In the genomic region with DNA sequence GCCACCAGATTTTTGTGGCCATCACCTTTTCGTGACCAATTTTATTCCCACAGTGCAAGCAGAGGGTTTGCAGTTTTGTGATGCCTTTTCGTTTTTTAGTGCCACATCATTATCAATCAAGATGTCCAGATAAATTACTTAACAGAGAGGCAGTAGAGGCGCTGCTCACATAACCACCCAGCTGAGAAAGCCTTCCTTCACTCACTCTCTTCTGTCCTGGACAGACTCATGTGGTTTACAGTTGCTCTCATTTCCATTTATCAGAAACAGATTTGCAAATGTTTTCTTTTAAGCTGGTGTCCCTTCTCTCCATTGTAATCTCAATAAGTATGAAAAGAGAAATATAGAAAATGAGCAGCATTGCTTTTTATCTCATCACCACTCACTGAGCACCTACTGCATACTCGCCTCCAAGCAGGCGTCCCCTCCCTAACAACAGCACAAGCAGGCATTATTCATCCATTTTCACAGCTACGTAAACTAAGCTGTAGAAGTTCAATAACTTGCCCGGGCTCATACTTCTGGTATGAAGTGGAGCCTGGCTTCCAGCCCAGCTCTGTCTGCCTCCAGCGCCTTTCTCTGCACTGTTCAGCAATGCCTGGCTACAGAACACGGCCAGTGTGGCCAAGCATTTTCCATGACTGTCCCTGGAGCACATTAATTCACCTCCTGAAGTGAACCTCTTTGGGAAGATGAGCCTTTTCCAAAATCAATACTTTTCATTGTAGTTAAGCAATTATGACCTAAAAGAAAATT, we compare ENCODE assay signal across 10 cellular contexts. TPM values are rescaled to one million over a fixed set of nuclear protein-coding genes. Genes with fewer than 3 reads are reported as not detected.
DNase-seq lines count a peak whose midpoint lies in the region; ATAC-seq and TF ChIP-seq lines count a peak whose summit lies in the region.
"Had no signal": no experiment of that assay in that cellular context is flagged by ENCODE, and none has a peak within 500 bp of the region (broad histone marks: within the 10 kb centered on the region; RNA-seq: fewer than 3 reads in every experiment).

No MANE protein-coding gene starts in this region.

- H3K9me3 ChIP-seq in HCT116 (ENCODE audit: control insufficient read depth in 1 of 2, insufficient read depth in 1 of 2, low read depth in 1 of 2, low read length in 2 of 2) (no peaks in the 10 kb centered on the region), hepatocyte (ENCODE audit: low read depth) (no peaks in the 10 kb centered on the region), stomach (no peaks in the 10 kb centered on the region)

- no peaks in the 10 kb centered on the region for H3K9me2 ChIP-seq in HCT116 (ENCODE audit: insufficient read depth)
- H3K9me2 ChIP-seq in hepatocyte (replicated peaks; ENCODE audit: insufficient read depth) = no peaks in the 10 kb centered on the region

- intact Hi-C loops in HCT116 (cut with micrococcal nuclease) (loop anchor here (5.0 to 10.0 kb wide), 3 partner anchors 85 to 463 kb away; no protein-coding TSS in a partner anchor), stomach (cut with DNase I; ENCODE audit: low total_unique reads) (no loop called here)

- no TSS peak for BruUV-seq in HCT116 (replicated peaks; lab: Mats Ljungman, UMichigan)

- no peaks in the 10 kb centered on the region for H3K9me3 Mint-ChIP-seq in activated T-helper 17 cell treated with anti-CD3 and anti-CD28 coated beads, Interleukin-2, amount 50 U/mL, for 72 hours
- H3K9me3 Mint-ChIP-seq: activated CD8-positive, alpha-beta T cell treated with anti-CD3 and anti-CD28 coated beads for 36 hours had no signal

- H3K27ac ChIP-seq in HCT116 (ENCODE audit: low read depth, low read length) (peak overlapping the region; percentile 54; the same call in 1 of the 2 replicates), hepatocyte (peak overlapping the region; percentile 34), stomach (peak overlapping the region in 4 of 5 donors; percentile 31 to 72 (median 55))
- H3K27ac ChIP-seq: parathyroid adenoma had no signal

- H3K27ac Mint-ChIP-seq in activated T-helper 17 cell treated with anti-CD3 and anti-CD28 coated beads, Interleukin-2, amount 50 U/mL, for 72 hours = no peak overlapping the region
- H3K27ac Mint-ChIP-seq: activated CD8-positive, alpha-beta T cell treated with anti-CD3 and anti-CD28 coated beads for 36 hours had no signal

- H3K79me2 ChIP-seq in HCT116 (ENCODE audit: insufficient read depth, low read length) (no peaks in the 10 kb centered on the region), hepatocyte (no peaks in the 10 kb centered on the region)
- H3K79me2 ChIP-seq: parathyroid adenoma had no signal

- H2AFZ ChIP-seq in HCT116 (ENCODE audit: low read depth, low read length, poor library complexity, severe bottlenecking) (peak overlapping the region; percentile 88), hepatocyte (peak overlapping the region; percentile 33)
- H2AFZ ChIP-seq: parathyroid adenoma had no signal

- H3K9ac ChIP-seq in HCT116 (ENCODE audit: low read length) = peak overlapping the region; percentile 18
- H3K9ac ChIP-seq: parathyroid adenoma had no signal

- in situ Hi-C loops in astrocyte of the cerebellum (cut with HindIII; ENCODE audit: low sequenced_read_pairs) (no loop called here), GM13976 (cut with MboI; ENCODE audit: low sequenced_read_pairs, unreplicated experiment) (no loop called here)

- no peaks in the 10 kb centered on the region for H3K27me3 Mint-ChIP-seq in activated T-helper 17 cell treated with anti-CD3 and anti-CD28 coated beads, Interleukin-2, amount 50 U/mL, for 72 hours
- H3K27me3 Mint-ChIP-seq: activated CD8-positive, alpha-beta T cell treated with anti-CD3 and anti-CD28 coated beads for 36 hours had no signal

- H3K4me3 ChIP-seq in HCT116 (replicated peaks in 1 of 2; ENCODE audit: low read depth in 1 of 2, low read length in 2 of 2) (peak overlapping the region; percentile 7 to 39; a peak in 2 of 4 replicates), astrocyte of the cerebellum (ENCODE audit: low read depth, low read length) (no peak overlapping the region), hepatocyte (no peak overlapping the region), stomach (no peak overlapping the region)

- H3K36me3 ChIP-seq in HCT116 (ENCODE audit: control insufficient read depth in 1 of 2, insufficient read depth in 2 of 2, low read length in 2 of 2) (no peaks in the 10 kb centered on the region), hepatocyte (replicated peaks; ENCODE audit: insufficient read depth, low read depth) (no peaks in the 10 kb centered on the region), stomach (no peaks in the 10 kb centered on the region)

- RAD21 ChIA-PET in HCT116 (lab: Charles Lee; ENCODE audit: low non-redundant PET in 1 of 2, low total read pairs in 2 of 2, uncharacterized antibody in 2 of 2, unreplicated experiment in 2 of 2) = no interaction called here

- CTCF ChIA-PET in HCT116 (lab: Charles Lee) = interaction anchor here (1.2 to 1.6 kb wide), 2 partner anchors 9 to 209 kb away, joined by 4 to 9 read pairs; no protein-coding TSS in a partner anchor

- H3K36me3 Mint-ChIP-seq in activated T-helper 17 cell treated with anti-CD3 and anti-CD28 coated beads, Interleukin-2, amount 50 U/mL, for 72 hours (ENCODE audit: low read depth) = peaks cover 28% of the 10 kb centered on the region

- 47% methylated on average over 9 of the region's 9 CpGs for WGBS in hepatocyte (ENCODE audit: low lambda C conversion rate, missing lambda C conversion rate)
- 33 to 36% (median 35%) methylated on average over 9 of the region's 9 CpGs for WGBS in stomach, 5 donors

- DNase-seq in HCT116 (ENCODE audit: low read depth, low spot score) (peak; percentile 44), astrocyte of the cerebellum (ENCODE audit: low read depth) (peak; percentile 84), hepatocyte (ENCODE audit: low spot score) (peak; percentile 75), stomach (peak; percentile 85), cerebellar nuclear complex (lab: John Stamatoyannopoulos, UW) (no peak), NCI-H2081 treated with DMSO at 0.1 percent for 48 hours (lab: John Stamatoyannopoulos, UW) (no peak), GM13976 (ENCODE audit: low spot score) (no peak)
- DNase-seq: activated CD8-positive, alpha-beta T cell treated with anti-CD3 and anti-CD28 coated beads for 36 hours had no signal

- TF ChIP-seq RAD21 in HCT116 (IDR thresholded peaks at IDR 0.05; ENCODE audit: low read depth) = no peak

- TF ChIP-seq CTCF in HCT116 (IDR thresholded peaks at IDR 0.05 in 2 of 3, conservative IDR thresholded peaks at IDR 0.05 in 1 of 3; ENCODE audit: borderline replicate concordance in 1 of 3, insufficient read depth in 1 of 3, low read depth in 2 of 3, low read length in 2 of 3) (no peak), astrocyte of the cerebellum (IDR thresholded peaks at IDR 0.05; ENCODE audit: low read depth, low read length, missing control alignments) (no peak), hepatocyte (IDR thresholded peaks at IDR 0.05; ENCODE audit: poor library complexity) (no peak), stomach (IDR thresholded peaks at IDR 0.05) (no peak), GM13976 (IDR thresholded peaks at IDR 0.05; ENCODE audit: borderline replicate concordance, control extremely low read depth, extremely low read depth, insufficient read depth, missing control alignments) (no peak)

- no peak for TF ChIP-seq POLR2A in HCT116 (IDR thresholded peaks at IDR 0.05; ENCODE audit: borderline replicate concordance, extremely low read depth, insufficient read depth, insufficient read length)
- no peak for TF ChIP-seq POLR2A in stomach (IDR thresholded peaks at IDR 0.05)

- H3K27me3 ChIP-seq in HCT116 (ENCODE audit: insufficient read depth, low read length) (no peaks in the 10 kb centered on the region), hepatocyte (no peaks in the 10 kb centered on the region), stomach (no peaks in the 10 kb centered on the region)

- peak; percentile 74 for ATAC-seq in HCT116
- ATAC-seq in activated T-helper 17 cell treated with anti-CD3 and anti-CD28 coated beads, Interleukin-2, amount 50 U/mL, for 72 hours (replicated peaks) = no peak
- ATAC-seq: activated CD8-positive, alpha-beta T cell treated with anti-CD3 and anti-CD28 coated beads for 36 hours had no signal

- H4K20me1 ChIP-seq in HCT116 (ENCODE audit: insufficient read depth) = no peaks in the 10 kb centered on the region
- H4K20me1 ChIP-seq in hepatocyte (ENCODE audit: insufficient read depth, poor library complexity, severe bottlenecking) = no peaks in the 10 kb centered on the region

- H3K4me2 ChIP-seq in HCT116 (ENCODE audit: low read length) = peak overlapping the region; percentile 79
- peak overlapping the region; percentile 38 for H3K4me2 ChIP-seq in hepatocyte

- H3K4me1 ChIP-seq in HCT116 (ENCODE audit: control insufficient read depth in 1 of 2, insufficient read depth in 2 of 2, low read length in 2 of 2) (peaks cover 54 to 68% of the 10 kb centered on the region in 2 experiments), hepatocyte (ENCODE audit: insufficient read depth) (peaks cover 19% of the 10 kb centered on the region), stomach (peaks cover 9 to 42% (median 23%) of the 10 kb centered on the region in 4 donors)
- H3K4me1 ChIP-seq: parathyroid adenoma had no signal

- peaks cover 28% of the 10 kb centered on the region for H3K4me1 Mint-ChIP-seq in activated T-helper 17 cell treated with anti-CD3 and anti-CD28 coated beads, Interleukin-2, amount 50 U/mL, for 72 hours

- no peak for TF ChIP-seq EP300 in stomach (IDR thresholded peaks at IDR 0.05)

- POLR2A ChIA-PET in HCT116 (lab: Charles Lee) = interaction anchor here (1.0 kb wide), 1 partner anchor 80 kb away, joined by 4 read pairs; a partner anchor contains a TSS

- H3K4me3 Mint-ChIP-seq in activated T-helper 17 cell treated with anti-CD3 and anti-CD28 coated beads, Interleukin-2, amount 50 U/mL, for 72 hours = no peak overlapping the region
- H3K4me3 Mint-ChIP-seq: activated CD8-positive, alpha-beta T cell treated with anti-CD3 and anti-CD28 coated beads for 36 hours had no signal

TF ChIP-seq in HCT116, 20 proteins besides CTCF, POLR2A, EP300 and RAD21 (continues in another document):
- TF ChIP-seq TCF7L2 (IDR thresholded peaks at IDR 0.05; ENCODE audit: borderline replicate concordance, extremely low read depth, insufficient read depth, insufficient read length) (no peak), EZH2phosphoT487 (IDR thresholded peaks at IDR 0.05; ENCODE audit: borderline replicate concordance) (no peak), CEBPB (IDR thresholded peaks at IDR 0.05; ENCODE audit: low read depth) (no peak), JUND (IDR thresholded peaks at IDR 0.05) (peak; percentile 52), CBX3 (IDR thresholded peaks at IDR 0.05; ENCODE audit: low read depth) (peak; percentile 54; the same call in 1 of the 2 replicates), ELF1 (IDR thresholded peaks at IDR 0.05; ENCODE audit: borderline replicate concordance, low read depth) (no peak), EZH2 (IDR thresholded peaks at IDR 0.05) (no peak), SP1 (IDR thresholded peaks at IDR 0.05; ENCODE audit: low read depth) (peak; percentile 55)

RNA-seq across cellular contexts. Expression of a gene that starts 34.6 kb away (rescaled TPM):
- total RNA-seq in HCT116 (2021; ENCODE audit: unreplicated experiment) (17.3 TPM), hepatocyte (9.4 and 9.8 TPM in 2 replicates), stomach (10 to 100 TPM in 1 of 5 donors, 1 to 10 TPM in 4; 1.2 to 24.2 (median 5.9) TPM)
- 3.1 and 3.4 TPM in 2 replicates for polyA plus RNA-seq in HCT116 (2012)
- polyA plus RNA-seq in hepatocyte (2.1 and 2.4 TPM in 2 replicates), stomach (1 to 10 TPM; 1.4 to 3.1 (median 2.1) TPM)
- 10 to 100 TPM; 25.0 to 25.8 TPM for total RNA-seq in activated T-helper 17 cell treated with anti-CD3 and anti-CD28 coated beads, Interleukin-2, amount 50 U/mL, for 72 hours

Comparison
In these comparisons a context has a peak if more than half of its experiments do, and no peak if none do; other contexts are left out.
1. DNase-seq: peak in HCT116 (single experiment), astrocyte of the cerebellum (single experiment), hepatocyte (single experiment) and stomach (single experiment); none in cerebellar nuclear complex (0 of 2), NCI-H2081 treated with DMSO at 0.1 percent for 48 hours (single experiment) and GM13976 (single experiment).
2. H3K4me3 ChIP-seq: peak in HCT116 (2 of 2); none in astrocyte of the cerebellum (single experiment), hepatocyte (single experiment) and stomach (0 of 4).
3. Peak in every context shown above with its lines, with median percentiles within 50 percentile points of each other: H3K27ac ChIP-seq.